ENCODE assay signal across 7 cellular contexts in genomic region chr2:39728941-39729351, GRCh38. TPM values are rescaled to one million over a fixed set of nuclear protein-coding genes. Genes with fewer than 3 reads are reported as not detected.
DNase-seq lines count a peak whose midpoint lies in the region; ATAC-seq, FAIRE-seq and TF ChIP-seq lines count a peak whose summit lies in the region.

No MANE protein-coding gene starts in this region.

- H3K4me1 ChIP-seq in keratinocyte (ENCODE audit: control insufficient read depth, extremely low read depth, insufficient read depth, low read length) = no peaks in the 10 kb centered on the region
- no peaks in the 10 kb centered on the region for H3K4me1 ChIP-seq in upper lobe of left lung

- ATAC-seq in GM21529 (IDR thresholded peaks at IDR 0.05; ENCODE audit: unreplicated experiment) (peak; percentile 39), upper lobe of left lung (ENCODE audit: low FRiP score in 2 of 2) (peak in 1 of 2 donors; percentile 48)

- H3K27ac Mint-ChIP-seq in activated naive CD8-positive, alpha-beta T cell treated with anti-CD3 and anti-CD28 coated beads for 36 hours = no peak overlapping the region

- H3K27ac ChIP-seq in keratinocyte (ENCODE audit: control insufficient read depth, insufficient read depth, low read length) (no peak overlapping the region), upper lobe of left lung (no peak overlapping the region)

- H3K36me3 ChIP-seq in keratinocyte (ENCODE audit: control insufficient read depth in 2 of 2, extremely low read depth in 1 of 2, insufficient read depth in 2 of 2, low read length in 2 of 2) = peaks cover 0 to 16% of the 10 kb centered on the region in 2 experiments
- H3K36me3 ChIP-seq in upper lobe of left lung = peaks cover 0 to 6% (median 0%) of the 10 kb centered on the region in 4 donors

- TF ChIP-seq CTCF in NB4 (IDR thresholded peaks at IDR 0.05; ENCODE audit: low read depth, low read length) (peak; percentile 85), keratinocyte (optimal IDR thresholded peaks at IDR 0.05 in 1 of 3, IDR thresholded peaks at IDR 0.05 in 1 of 3, conservative IDR thresholded peaks at IDR 0.05 in 1 of 3; ENCODE audit: extremely low read depth in 1 of 3, insufficient read depth in 2 of 3, low read length in 3 of 3) (peak; percentile 70 to 83 (median 81)), upper lobe of left lung (IDR thresholded peaks at IDR 0.05) (peak in 5 of 6 experiments; percentile 38 to 68 (median 50))

- no peaks in the 10 kb centered on the region for H4K20me1 ChIP-seq in keratinocyte (ENCODE audit: control insufficient read depth, extremely low read depth, insufficient read depth, low read length)

- no peak overlapping the region for H3K4me3 Mint-ChIP-seq in activated naive CD8-positive, alpha-beta T cell treated with anti-CD3 and anti-CD28 coated beads for 36 hours

- peaks cover 5% of the 10 kb centered on the region for H3K79me2 ChIP-seq in keratinocyte (ENCODE audit: control insufficient read depth, insufficient read depth, low read length)

- no peaks in the 10 kb centered on the region for H3K27me3 Mint-ChIP-seq in activated naive CD8-positive, alpha-beta T cell treated with anti-CD3 and anti-CD28 coated beads for 36 hours

- dilution Hi-C loops in keratinocyte (cut with MboI; ENCODE audit: extremely low pct_ligation_motif_present, low sequenced_read_pairs) = no loop called here

- TF ChIP-seq POLR2A in NB4 (IDR thresholded peaks at IDR 0.05; ENCODE audit: extremely low read depth, insufficient read length) (no peak), upper lobe of left lung (IDR thresholded peaks at IDR 0.05) (no peak)

- H3K9me3 ChIP-seq in keratinocyte (ENCODE audit: control insufficient read depth, low read depth, low read length) (no peaks in the 10 kb centered on the region), upper lobe of left lung (no peaks in the 10 kb centered on the region)

- no peak overlapping the region for H3K4me2 ChIP-seq in keratinocyte (ENCODE audit: control insufficient read depth, extremely low read depth, insufficient read depth, low read depth, low read length)

- H3K4me1 Mint-ChIP-seq in activated naive CD8-positive, alpha-beta T cell treated with anti-CD3 and anti-CD28 coated beads for 36 hours = peaks cover 4% of the 10 kb centered on the region

- H3K4me3 ChIP-seq in NB4 (ENCODE audit: low read depth, low read length) = no peak overlapping the region
- no peak overlapping the region for H3K4me3 ChIP-seq in keratinocyte (ENCODE audit: control insufficient read depth in 2 of 3, extremely low read depth in 1 of 3, insufficient read depth in 2 of 3, low read depth in 1 of 3, low read length in 3 of 3)
- no peak overlapping the region for H3K4me3 ChIP-seq in upper lobe of left lung

- no peaks in the 10 kb centered on the region for H3K9me1 ChIP-seq in keratinocyte (ENCODE audit: control insufficient read depth, extremely low read depth, insufficient read depth, low read length)

- no peak for TF ChIP-seq EP300 in upper lobe of left lung (IDR thresholded peaks at IDR 0.05)

- H3K27me3 ChIP-seq in keratinocyte (ENCODE audit: control insufficient read depth, extremely low read depth, insufficient read depth, low read length) (no peaks in the 10 kb centered on the region), upper lobe of left lung (no peaks in the 10 kb centered on the region)

- peak; percentile 23 for DNase-seq in GDM1 (lab: John Stamatoyannopoulos, UW)
- peak; percentile 56 for DNase-seq in NB4 (ENCODE audit: low read depth)
- peak; percentile 30 for DNase-seq in activated naive CD8-positive, alpha-beta T cell treated with anti-CD3 and anti-CD28 coated beads for 36 hours
- no peak for DNase-seq in keratinocyte (ENCODE audit: low read depth, low spot score)
- DNase-seq in upper lobe of left lung = peak in 1 of 2 donors; percentile 36
- DNase-seq in pons (ENCODE audit: low spot score) = no peak

- no peak for FAIRE-seq in keratinocyte (lab: Jason Lieb, UNC)

- peaks cover 2% of the 10 kb centered on the region for H3K9me3 Mint-ChIP-seq in activated naive CD8-positive, alpha-beta T cell treated with anti-CD3 and anti-CD28 coated beads for 36 hours

- peaks cover 20% of the 10 kb centered on the region for H3K36me3 Mint-ChIP-seq in activated naive CD8-positive, alpha-beta T cell treated with anti-CD3 and anti-CD28 coated beads for 36 hours

- 62 to 63% methylated on average over 5 of the region's 5 CpGs for WGBS in upper lobe of left lung, 2 donors

- no peak overlapping the region for H3K9ac ChIP-seq in keratinocyte (ENCODE audit: control insufficient read depth, extremely low read depth, insufficient read depth, low read length)

- H2AFZ ChIP-seq in keratinocyte (ENCODE audit: control insufficient read depth, low read length) = no peak overlapping the region

RNA-seq across cellular contexts. Expression of gene THUMPD2, which starts 50.1 kb away (rescaled TPM):
- 10 to 100 TPM; 18.8 to 21.9 TPM for total RNA-seq in activated naive CD8-positive, alpha-beta T cell treated with anti-CD3 and anti-CD28 coated beads for 36 hours
- polyA plus RNA-seq in keratinocyte = 9.9 to 18.2 TPM (median 10.6 TPM) in 3 replicates
- 16.0 TPM for polyA plus RNA-seq in keratinocyte (2011; ENCODE audit: low read depth)
- 4.8 and 10.0 TPM in 2 replicates for polyA plus RNA-seq in keratinocyte (2011; cell fraction: cytosol; rRNA removed)
- polyA plus RNA-seq in keratinocyte (2011; cell fraction: nucleus; rRNA removed) = 12.9 and 18.2 TPM in 2 replicates
- polyA plus RNA-seq in keratinocyte (2012; ENCODE audit: low replicate concordance) = 9.3 and 10.6 TPM in 2 replicates
- 1.0 to 8.8 TPM (median 5.0 TPM) in 3 replicates for polyA minus RNA-seq in keratinocyte
- polyA minus RNA-seq in keratinocyte (2011; cell fraction: cytosol; rRNA and poly(A)+ RNA removed) = 4.2 TPM
- 6.4 and 9.3 TPM in 2 replicates for polyA minus RNA-seq in keratinocyte (2011; cell fraction: nucleus; rRNA and poly(A)+ RNA removed)
- 10 to 100 TPM in 4 of 6 donors, 1 to 10 TPM in 2; 6.7 to 43.0 (median 10.9) TPM for total RNA-seq in upper lobe of left lung

Comparison
In these comparisons a context has a peak if more than half of its experiments do, and no peak if none do; other contexts are left out.
1. DNase-seq: peak in GDM1 (single experiment), NB4 (single experiment) and activated naive CD8-positive, alpha-beta T cell treated with anti-CD3 and anti-CD28 coated beads for 36 hours (single experiment); none in keratinocyte (single experiment) and pons (single experiment).
2. Peak in every context shown above with its lines, with median percentiles within 50 percentile points of each other: CTCF ChIP-seq.